1 cellular context compared by ENCODE assay signal in the genomic region with DNA sequence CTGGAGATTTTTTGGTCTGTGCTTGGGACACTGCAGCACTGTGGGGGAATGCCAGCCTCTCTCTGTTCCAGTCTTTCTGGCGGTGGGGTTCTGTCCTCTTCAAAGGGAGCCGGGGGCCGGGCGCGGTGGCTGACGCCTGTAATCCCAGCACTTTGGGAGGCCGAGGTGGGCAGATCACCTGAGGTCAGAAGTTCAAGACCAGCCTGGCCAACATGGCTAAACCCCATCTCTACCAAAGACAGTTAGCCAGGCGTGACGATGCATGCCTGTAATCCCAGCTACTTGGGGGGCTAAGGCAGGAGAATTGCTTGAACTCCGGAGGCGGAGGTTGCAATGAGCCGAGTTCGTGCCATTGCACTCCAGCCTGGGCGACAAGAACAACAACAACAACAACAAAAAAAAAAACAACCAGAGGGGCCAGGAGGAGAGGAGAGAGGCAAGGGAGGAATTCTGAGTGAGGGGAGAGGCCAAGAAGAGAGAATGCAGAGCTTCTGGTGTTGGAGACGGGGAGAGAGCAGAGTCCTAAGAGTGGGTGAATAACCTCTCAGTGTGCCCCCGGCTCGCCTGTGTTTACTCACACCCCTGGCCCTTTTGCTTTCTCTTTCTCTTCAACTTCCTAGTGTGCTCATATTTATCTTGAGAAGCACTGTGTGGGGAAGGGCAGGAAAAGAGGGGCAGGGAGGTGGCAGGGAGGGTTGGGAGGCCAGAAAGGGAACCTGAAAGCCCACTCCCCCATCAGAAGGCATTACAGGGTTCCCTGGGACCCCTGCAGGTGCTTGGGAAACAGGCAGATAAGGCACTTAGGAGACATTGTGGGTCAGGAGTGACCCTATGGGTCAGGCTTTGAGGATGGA.
TF ChIP-seq lines count a peak whose summit lies in the region.

No MANE protein-coding gene starts in this region.

TF ChIP-seq in GM23338, 12 proteins besides CTCF, POLR2A, EP300 and RAD21 (continued from another document):
- TF ChIP-seq, protein P1, sequence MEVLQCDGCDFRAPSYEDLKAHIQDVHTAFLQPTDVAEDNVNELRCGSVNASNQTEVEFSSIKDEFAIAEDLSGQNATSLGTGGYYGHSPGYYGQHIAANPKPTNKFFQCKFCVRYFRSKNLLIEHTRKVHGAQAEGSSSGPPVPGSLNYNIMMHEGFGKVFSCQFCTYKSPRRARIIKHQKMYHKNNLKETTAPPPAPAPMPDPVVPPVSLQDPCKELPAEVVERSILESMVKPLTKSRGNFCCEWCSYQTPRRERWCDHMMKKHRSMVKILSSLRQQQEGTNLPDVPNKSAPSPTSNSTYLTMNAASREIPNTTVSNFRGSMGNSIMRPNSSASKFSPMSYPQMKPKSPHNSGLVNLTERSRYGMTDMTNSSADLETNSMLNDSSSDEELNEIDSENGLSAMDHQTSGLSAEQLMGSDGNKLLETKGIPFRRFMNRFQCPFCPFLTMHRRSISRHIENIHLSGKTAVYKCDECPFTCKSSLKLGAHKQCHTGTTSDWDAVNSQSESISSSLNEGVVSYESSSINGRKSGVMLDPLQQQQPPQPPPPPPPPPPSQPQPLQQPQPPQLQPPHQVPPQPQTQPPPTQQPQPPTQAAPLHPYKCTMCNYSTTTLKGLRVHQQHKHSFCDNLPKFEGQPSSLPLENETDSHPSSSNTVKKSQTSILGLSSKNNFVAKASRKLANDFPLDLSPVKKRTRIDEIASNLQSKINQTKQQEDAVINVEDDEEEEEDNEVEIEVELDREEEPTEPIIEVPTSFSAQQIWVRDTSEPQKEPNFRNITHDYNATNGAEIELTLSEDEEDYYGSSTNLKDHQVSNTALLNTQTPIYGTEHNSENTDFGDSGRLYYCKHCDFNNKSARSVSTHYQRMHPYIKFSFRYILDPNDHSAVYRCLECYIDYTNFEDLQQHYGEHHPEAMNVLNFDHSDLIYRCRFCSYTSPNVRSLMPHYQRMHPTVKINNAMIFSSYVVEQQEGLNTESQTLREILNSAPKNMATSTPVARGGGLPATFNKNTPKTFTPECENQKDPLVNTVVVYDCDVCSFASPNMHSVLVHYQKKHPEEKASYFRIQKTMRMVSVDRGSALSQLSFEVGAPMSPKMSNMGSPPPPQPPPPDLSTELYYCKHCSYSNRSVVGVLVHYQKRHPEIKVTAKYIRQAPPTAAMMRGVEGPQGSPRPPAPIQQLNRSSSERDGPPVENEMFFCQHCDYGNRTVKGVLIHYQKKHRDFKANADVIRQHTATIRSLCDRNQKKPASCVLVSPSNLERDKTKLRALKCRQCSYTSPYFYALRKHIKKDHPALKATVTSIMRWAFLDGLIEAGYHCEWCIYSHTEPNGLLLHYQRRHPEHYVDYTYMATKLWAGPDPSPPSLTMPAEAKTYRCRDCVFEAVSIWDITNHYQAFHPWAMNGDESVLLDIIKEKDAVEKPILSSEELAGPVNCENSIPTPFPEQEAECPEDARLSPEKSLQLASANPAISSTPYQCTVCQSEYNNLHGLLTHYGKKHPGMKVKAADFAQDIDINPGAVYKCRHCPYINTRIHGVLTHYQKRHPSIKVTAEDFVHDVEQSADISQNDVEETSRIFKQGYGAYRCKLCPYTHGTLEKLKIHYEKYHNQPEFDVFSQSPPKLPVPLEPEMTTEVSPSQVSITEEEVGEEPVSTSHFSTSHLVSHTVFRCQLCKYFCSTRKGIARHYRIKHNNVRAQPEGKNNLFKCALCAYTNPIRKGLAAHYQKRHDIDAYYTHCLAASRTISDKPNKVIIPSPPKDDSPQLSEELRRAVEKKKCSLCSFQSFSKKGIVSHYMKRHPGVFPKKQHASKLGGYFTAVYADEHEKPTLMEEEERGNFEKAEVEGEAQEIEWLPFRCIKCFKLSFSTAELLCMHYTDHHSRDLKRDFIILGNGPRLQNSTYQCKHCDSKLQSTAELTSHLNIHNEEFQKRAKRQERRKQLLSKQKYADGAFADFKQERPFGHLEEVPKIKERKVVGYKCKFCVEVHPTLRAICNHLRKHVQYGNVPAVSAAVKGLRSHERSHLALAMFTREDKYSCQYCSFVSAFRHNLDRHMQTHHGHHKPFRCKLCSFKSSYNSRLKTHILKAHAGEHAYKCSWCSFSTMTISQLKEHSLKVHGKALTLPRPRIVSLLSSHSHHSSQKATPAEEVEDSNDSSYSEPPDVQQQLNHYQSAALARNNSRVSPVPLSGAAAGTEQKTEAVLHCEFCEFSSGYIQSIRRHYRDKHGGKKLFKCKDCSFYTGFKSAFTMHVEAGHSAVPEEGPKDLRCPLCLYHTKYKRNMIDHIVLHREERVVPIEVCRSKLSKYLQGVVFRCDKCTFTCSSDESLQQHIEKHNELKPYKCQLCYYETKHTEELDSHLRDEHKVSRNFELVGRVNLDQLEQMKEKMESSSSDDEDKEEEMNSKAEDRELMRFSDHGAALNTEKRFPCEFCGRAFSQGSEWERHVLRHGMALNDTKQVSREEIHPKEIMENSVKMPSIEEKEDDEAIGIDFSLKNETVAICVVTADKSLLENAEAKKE (CRISPR knock-in tag; IDR thresholded peaks at IDR 0.05): no peak
- TF ChIP-seq JUNB (IDR thresholded peaks at IDR 0.05; ENCODE audit: unreplicated experiment): no peak
